In the genomic region with DNA sequence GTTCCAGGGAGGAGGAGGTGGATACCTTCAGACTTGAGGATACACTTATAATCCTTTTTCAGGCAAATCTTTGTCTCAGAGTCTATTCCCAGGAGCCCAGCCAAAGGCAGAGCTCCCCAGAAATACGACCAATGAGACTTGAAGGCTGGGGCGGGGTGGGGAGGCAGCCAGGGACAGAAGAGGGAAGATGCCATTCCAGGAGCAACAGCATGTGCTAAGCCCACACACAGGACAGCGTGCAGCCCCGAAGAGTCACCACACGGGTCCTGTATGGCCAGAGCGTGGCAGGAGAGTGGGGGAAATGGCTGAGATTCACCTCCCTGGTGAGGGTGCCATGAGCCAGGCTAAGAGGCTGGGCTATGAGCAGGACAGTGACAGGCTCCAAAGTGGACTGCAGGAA, we compare ENCODE assay signal across 26 cellular contexts.
"Had no signal": no experiment of that assay in that cellular context is flagged by ENCODE, and none has a peak within 500 bp of the region (broad histone marks: within the 10 kb centered on the region; RNA-seq: fewer than 3 reads in every experiment).

No MANE protein-coding gene starts in this region.

- H3K27me3 Mint-ChIP-seq: activated B cell treated with CpG ODN at 0.5 μM for 24 hours; activated CD8-positive, alpha-beta memory T cell treated with anti-CD3 and anti-CD28 coated beads, Interleukin-2, amount 10 ng/mL, durations not matched to agents 7 days and 5 days; activated naive CD8-positive, alpha-beta T cell; activated T-helper 17 cell treated with anti-CD3 and anti-CD28 coated beads, Interleukin-2, amount 50 U/mL, for 72 hours had no signal

- ATAC-seq: activated CD4-positive, CD25-positive, alpha-beta regulatory T cell treated with anti-CD3 and anti-CD28 coated beads, Interleukin-2, amount 50 U/mL, for 24 hours; activated CD8-positive, alpha-beta memory T cell treated with anti-CD3 and anti-CD28 coated beads, Interleukin-2, amount 10 ng/mL, durations not matched to agents 7 days and 5 days; activated CD8-positive, alpha-beta T cell treated with anti-CD3 and anti-CD28 coated beads, Interleukin-2, amount 10 ng/mL, durations not matched to agents 7 days and 5 days; activated T-cell treated with anti-CD3 and anti-CD28 coated beads, Interleukin-2, amount 50 U/mL, for 4 hours; activated T-helper 17 cell treated with anti-CD3 and anti-CD28 coated beads, Interleukin-2, amount 50 U/mL, for 72 hours; esophagus mucosa had no signal

- H3K36me3 Mint-ChIP-seq: activated CD8-positive, alpha-beta memory T cell treated with anti-CD3 and anti-CD28 coated beads, Interleukin-2, amount 10 ng/mL, durations not matched to agents 7 days and 5 days had no signal

- H3K27ac Mint-ChIP-seq: activated B cell treated with CpG ODN at 0.5 μM for 24 hours; activated CD8-positive, alpha-beta memory T cell treated with anti-CD3 and anti-CD28 coated beads, Interleukin-2, amount 10 ng/mL, durations not matched to agents 7 days and 5 days; activated CD8-positive, alpha-beta T cell treated with anti-CD3 and anti-CD28 coated beads, Interleukin-2, amount 10 ng/mL, durations not matched to agents 7 days and 5 days; activated naive CD8-positive, alpha-beta T cell; activated T-helper 17 cell treated with anti-CD3 and anti-CD28 coated beads, Interleukin-2, amount 50 U/mL, for 72 hours; dendritic cell treated with granulocyte-macrophage colony-stimulating factor and Interleukin-4, amounts not matched to agents 40 ng/mL and 50 ng/mL, for 4 days; endodermal cell; T-helper 1 cell treated with Interleukin-12 subunit alpha and Interleukin-12 subunit beta and Interleukin-4 antibody, amounts not matched to agents 30 μg/mL and 1 μg/mL, for 36 hours; T-helper 2 cell treated with Interferon-gamma antibody and Interleukin-4, amounts not matched to agents 5 μg/mL and 100 μg/mL, for 36 hours had no signal

- DNase-seq: activated B cell treated with CpG ODN at 0.5 μM for 24 hours; activated CD4-positive, alpha-beta T cell treated with anti-CD3 and anti-CD28 coated beads for 48 hours; activated CD4-positive, alpha-beta T cell treated with anti-CD3 and anti-CD28 coated beads, Interleukin-2, amount 50 U/mL, for 1 hour; activated CD4-positive, alpha-beta T cell treated with anti-CD3 and anti-CD28 coated beads, Interleukin-2, amount 50 U/mL, for 48 hours; activated CD8-positive, alpha-beta memory T cell treated with anti-CD3 and anti-CD28 coated beads, Interleukin-2, amount 10 ng/mL, durations not matched to agents 7 days and 5 days; activated CD8-positive, alpha-beta T cell treated with anti-CD3 and anti-CD28 coated beads, Interleukin-2, amount 10 ng/mL, durations not matched to agents 7 days and 5 days; activated effector memory CD4-positive, alpha-beta T cell treated with Interleukin-2 at 50 U/mL for 16 hours; activated gamma-delta T cell treated with Interleukin-2 at 50 U/mL for 16 hours; activated naive CD4-positive, alpha-beta T cell treated with anti-CD3 and anti-CD28 coated beads, Interleukin-2, amount 50 U/mL, for 16 hours; activated naive CD4-positive, alpha-beta T cell treated with Interleukin-2 at 50 U/mL for 16 hours; activated T-cell treated with anti-CD3 and anti-CD28 coated beads, Interleukin-2, amount 50 U/mL, for 4 hours; amniotic stem cell; central memory CD4-positive, alpha-beta T cell; dorsolateral prefrontal cortex; effector memory CD4-positive, alpha-beta T cell; foreskin fibroblast; T1000; WERI-Rb-1 had no signal

- H3K9me3 Mint-ChIP-seq: activated T-helper 17 cell treated with anti-CD3 and anti-CD28 coated beads, Interleukin-2, amount 50 U/mL, for 72 hours; dendritic cell treated with granulocyte-macrophage colony-stimulating factor and Interleukin-4, amounts not matched to agents 40 ng/mL and 50 ng/mL, for 4 days; T-helper 1 cell treated with Interleukin-12 subunit alpha and Interleukin-12 subunit beta and Interleukin-4 antibody, amounts not matched to agents 30 μg/mL and 1 μg/mL, for 36 hours; T-helper 2 cell treated with Interferon-gamma antibody and Interleukin-4, amounts not matched to agents 5 μg/mL and 100 μg/mL, for 36 hours had no signal

- H3K4me3 Mint-ChIP-seq: activated B cell treated with CpG ODN at 0.5 μM for 24 hours; activated CD8-positive, alpha-beta memory T cell treated with anti-CD3 and anti-CD28 coated beads, Interleukin-2, amount 10 ng/mL, durations not matched to agents 7 days and 5 days; activated CD8-positive, alpha-beta T cell treated with anti-CD3 and anti-CD28 coated beads, Interleukin-2, amount 10 ng/mL, durations not matched to agents 7 days and 5 days; activated naive CD8-positive, alpha-beta T cell; activated T-cell treated with anti-CD3 and anti-CD28 coated beads, Interleukin-2, amount 50 U/mL, for 4 hours; activated T-helper 17 cell treated with anti-CD3 and anti-CD28 coated beads, Interleukin-2, amount 50 U/mL, for 72 hours; dendritic cell treated with granulocyte-macrophage colony-stimulating factor and Interleukin-4, amounts not matched to agents 40 ng/mL and 50 ng/mL, for 4 days; endodermal cell; T-helper 1 cell treated with Interleukin-12 subunit alpha and Interleukin-12 subunit beta and Interleukin-4 antibody, amounts not matched to agents 30 μg/mL and 1 μg/mL, for 36 hours; T-helper 2 cell treated with Interferon-gamma antibody and Interleukin-4, amounts not matched to agents 5 μg/mL and 100 μg/mL, for 36 hours had no signal

- H3K4me1 Mint-ChIP-seq: activated T-helper 17 cell treated with anti-CD3 and anti-CD28 coated beads, Interleukin-2, amount 50 U/mL, for 72 hours; endodermal cell had no signal
